Comparison of ENCODE assay signal across 11 cellular contexts in the genomic region with DNA sequence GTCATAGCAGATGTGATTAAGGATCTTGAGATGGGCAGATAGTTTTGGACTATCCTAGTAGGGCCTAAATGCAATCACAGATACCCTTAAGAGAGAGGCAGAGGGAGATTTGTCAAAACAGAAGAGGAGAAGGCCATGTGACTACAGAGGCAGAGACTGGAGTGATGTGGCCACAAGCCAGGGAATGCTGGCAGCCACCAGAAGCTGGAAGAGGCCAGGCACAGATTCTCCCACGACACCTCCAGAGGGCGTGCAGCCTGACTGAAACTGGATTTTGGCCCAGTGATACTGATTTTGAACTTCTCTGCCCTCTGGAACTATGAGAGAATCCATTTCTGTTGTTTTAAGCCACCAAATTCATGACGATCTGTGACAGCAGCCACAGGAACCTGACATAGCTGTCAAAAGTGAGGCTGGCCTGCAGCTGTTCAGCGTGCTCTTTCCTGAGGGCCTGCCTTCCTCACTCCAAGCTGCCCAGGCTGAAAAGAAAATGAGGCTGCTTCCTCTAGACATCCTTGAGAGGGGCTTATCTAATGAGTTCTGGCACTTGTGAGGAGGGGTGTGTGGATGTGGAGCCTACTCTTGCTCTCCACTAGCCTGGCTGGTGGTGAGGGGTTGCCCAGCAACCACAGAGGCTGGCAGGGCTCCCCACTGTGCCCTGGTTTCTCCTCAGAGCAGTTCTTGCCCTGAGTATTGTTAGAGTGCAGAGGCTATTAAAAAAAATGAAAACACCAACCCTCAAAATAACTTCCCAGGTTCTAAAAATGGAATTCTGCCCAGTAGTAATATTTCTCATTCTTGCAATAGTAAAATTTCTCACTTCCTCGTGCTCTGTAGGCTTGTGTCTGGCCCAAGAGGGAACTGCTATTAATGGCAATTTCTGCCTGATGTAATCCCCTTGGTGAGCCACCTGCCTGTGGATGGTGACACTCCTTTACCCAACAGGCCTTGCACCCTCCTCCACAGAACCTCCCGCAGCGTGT. TPM values are rescaled to one million over a fixed set of nuclear protein-coding genes. Genes with fewer than 3 reads are reported as not detected.
A peak's percentile ranks its signal among the peaks of the same experiment; 100 is the strongest.
DNase-seq lines count a peak whose midpoint lies in the region; ATAC-seq and FAIRE-seq lines count a peak whose summit lies in the region.
"Had no signal": no experiment of that assay in that cellular context is flagged by ENCODE, and none has a peak within 500 bp of the region (broad histone marks: within the 10 kb centered on the region; RNA-seq: fewer than 3 reads in every experiment).

No MANE protein-coding gene starts in this region.

- WGBS in esophagus, 2 donors: 61 to 67% methylated on average over 7 of the region's 7 CpGs

- H3K36me3 ChIP-seq in esophagus (ENCODE audit: control insufficient read depth in 2 of 2, insufficient read depth in 2 of 2, low read length in 1 of 2): no peaks in the 10 kb centered on the region

- peak overlapping the region in 1 of 2 donors; percentile 48 for H3K27ac Mint-ChIP-seq in activated naive CD4-positive, alpha-beta T cell treated with anti-CD3 and anti-CD28 coated beads, Interleukin-2, amount 50 U/mL, for 72 hours

- in situ Hi-C loops in ACHN (cut with HindIII; ENCODE audit: low pct_ligation_motif_present, low pct_unique_long_range_greater_than_20kb, low sequenced_read_pairs): no loop called here

- no peaks in the 10 kb centered on the region for H3K27me3 ChIP-seq in esophagus (ENCODE audit: control insufficient read depth in 1 of 2, insufficient read depth in 2 of 2, low read length in 2 of 2)

- H3K27ac ChIP-seq in esophagus (ENCODE audit: low read depth in 2 of 2, low read length in 1 of 2): peak overlapping the region; percentile 50 to 79

- H3K4me3 ChIP-seq in esophagus (ENCODE audit: low read depth in 1 of 2, low read length in 2 of 2): no peak overlapping the region

- DNase-seq in NCI-H524 (lab: John Stamatoyannopoulos, UW): peak; percentile 22 to 33
- no peak for DNase-seq in NCI-H524 treated with DMSO at 0.1 percent for 48 hours (lab: John Stamatoyannopoulos, UW)
- peak; percentile 66 for DNase-seq in NCI-H146 treated with DMSO at 0.1 percent for 48 hours (lab: John Stamatoyannopoulos, UW; ENCODE audit: unreplicated experiment)
- no peak for DNase-seq in ACHN
- DNase-seq in activated naive CD4-positive, alpha-beta T cell treated with anti-CD3 and anti-CD28 coated beads, Interleukin-2, amount 50 U/mL, for 72 hours (ENCODE audit: low spot score in 2 of 2): no peak
- no peak for DNase-seq in frontal cortex (ENCODE audit: low spot score in 2 of 2)

- H3K4me1 ChIP-seq in esophagus (ENCODE audit: control insufficient read depth in 2 of 2, insufficient read depth in 2 of 2, low read length in 1 of 2): peaks cover 4 to 5% of the 10 kb centered on the region in 2 donors

- peak; percentile 92 for ATAC-seq in HG02798 (IDR thresholded peaks at IDR 0.05; ENCODE audit: poor library complexity, unreplicated experiment)
- ATAC-seq in activated naive CD4-positive, alpha-beta T cell treated with anti-CD3 and anti-CD28 coated beads, Interleukin-2, amount 50 U/mL, for 72 hours: no peak

- FAIRE-seq in frontal cortex (lab: Jason Lieb, UNC): no peak
- FAIRE-seq: A204.1 had no signal

- H3K36me3 Mint-ChIP-seq in activated naive CD4-positive, alpha-beta T cell treated with anti-CD3 and anti-CD28 coated beads, Interleukin-2, amount 50 U/mL, for 72 hours: peaks cover 5 to 6% of the 10 kb centered on the region in 2 donors

- H3K9me3 ChIP-seq in esophagus (ENCODE audit: control insufficient read depth in 2 of 2, insufficient read depth in 1 of 2, low read depth in 1 of 2, low read length in 1 of 2): peaks cover 0 to 4% of the 10 kb centered on the region in 2 donors

- peaks cover 0 to 4% of the 10 kb centered on the region in 2 donors for H3K9me3 Mint-ChIP-seq in activated naive CD4-positive, alpha-beta T cell treated with anti-CD3 and anti-CD28 coated beads, Interleukin-2, amount 50 U/mL, for 72 hours

RNA-seq across cellular contexts. Expression of gene EPS8L3, which starts 52.4 kb away (rescaled TPM):
- under 1 TPM; 0.10 to 0.28 TPM for polyA plus RNA-seq in esophagus
- total RNA-seq in activated naive CD4-positive, alpha-beta T cell treated with anti-CD3 and anti-CD28 coated beads, Interleukin-2, amount 50 U/mL, for 72 hours: not detected
- not detected for total RNA-seq in frontal cortex
- total RNA-seq: glomerular endothelial cell, SK-MEL-5 had no signal

Comparison
In these comparisons a context has a peak if more than half of its experiments do, and no peak if none do; other contexts are left out.
1. DNase-seq: peak in NCI-H524 (2 of 2) and NCI-H146 treated with DMSO at 0.1 percent for 48 hours (single experiment); none in NCI-H524 treated with DMSO at 0.1 percent for 48 hours (single experiment), ACHN (single experiment), activated naive CD4-positive, alpha-beta T cell treated with anti-CD3 and anti-CD28 coated beads, Interleukin-2, amount 50 U/mL, for 72 hours (0 of 2) and frontal cortex (0 of 2).